ENCODE assay signal across 12 cellular contexts in the genomic region with DNA sequence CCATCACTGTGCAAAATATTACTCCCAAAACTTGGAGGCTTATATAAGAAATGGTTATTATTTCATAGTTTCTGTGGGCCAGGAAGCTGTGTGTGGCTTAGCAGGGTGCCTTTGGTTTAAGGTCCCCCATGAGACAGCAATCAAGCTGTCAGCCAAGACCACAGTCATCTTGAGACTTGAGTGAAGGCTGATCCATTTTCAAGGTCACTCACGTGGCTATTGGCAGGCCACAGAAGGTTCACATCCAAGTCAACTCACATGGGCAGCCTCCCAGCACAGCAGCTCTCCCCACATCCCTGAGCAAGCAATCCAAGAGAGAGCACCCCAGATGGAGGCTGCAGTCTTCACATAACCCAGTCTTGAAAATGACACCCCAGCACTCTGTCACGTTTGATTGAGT.
DNase-seq lines count a peak whose midpoint lies in the region; ATAC-seq and TF ChIP-seq lines count a peak whose summit lies in the region.
"Had no signal": no experiment of that assay in that cellular context is flagged by ENCODE, and none has a peak within 500 bp of the region (broad histone marks: within the 10 kb centered on the region; RNA-seq: fewer than 3 reads in every experiment).

No MANE protein-coding gene starts in this region.

- intact Hi-C loops in Right ventricle myocardium inferior (cut with DNase I) (no loop called here), cardiac septum (cut with DNase I) (no loop called here), testis (cut with DNase I; ENCODE audit: low total_unique reads) (no loop called here), mammary epithelial cell (cut with micrococcal nuclease) (no loop called here)

- H3K4me1 ChIP-seq in testis (no peaks in the 10 kb centered on the region), mammary epithelial cell (ENCODE audit: insufficient read depth, low read length) (no peaks in the 10 kb centered on the region)
- H3K4me1 ChIP-seq: Caco-2 had no signal

- no peaks in the 10 kb centered on the region for H3K9me3 ChIP-seq in testis
- no peaks in the 10 kb centered on the region for H3K9me3 ChIP-seq in mammary epithelial cell (replicated peaks; ENCODE audit: insufficient read depth, low read length)
- H3K9me3 ChIP-seq: Caco-2 had no signal

- no peak overlapping the region for H3K4me2 ChIP-seq in mammary epithelial cell (ENCODE audit: insufficient read depth, low read depth, low read length)

- H3K36me3 ChIP-seq in testis (ENCODE audit: low read depth, missing control alignments) (no peaks in the 10 kb centered on the region), mammary epithelial cell (ENCODE audit: insufficient read depth, low read length) (no peaks in the 10 kb centered on the region)

- CTCF ChIA-PET in mammary epithelial cell (lab: Charles Lee; ENCODE audit: low non-redundant PET), result no interaction called here

- in situ Hi-C loops in mammary epithelial cell (cut with MboI; ENCODE audit: low sequenced_read_pairs in 2 of 2), result no loop called here

- no peak overlapping the region for H3K27ac ChIP-seq in testis
- H3K27ac ChIP-seq in mammary epithelial cell (ENCODE audit: insufficient read depth, low read depth, low read length), result no peak overlapping the region
- H3K27ac ChIP-seq: HL-60 had no signal

- peak; percentile 46 for ATAC-seq in Right ventricle myocardium inferior
- ATAC-seq in HG02610 (IDR thresholded peaks at IDR 0.05; ENCODE audit: unreplicated experiment), result peak; percentile 36
- peak; percentile 30 for ATAC-seq in HG03460 (IDR thresholded peaks at IDR 0.05; ENCODE audit: unreplicated experiment)
- ATAC-seq: activated naive CD4-positive, alpha-beta T cell treated with anti-CD3 and anti-CD28 coated beads, Interleukin-2, amount 50 U/mL, for 72 hours had no signal

- TF ChIP-seq POLR2A in testis (IDR thresholded peaks at IDR 0.05), result no peak

- DNase-seq in Right ventricle myocardium inferior (ENCODE audit: missing footprints) (no peak), cardiac septum (ENCODE audit: low spot score) (no peak), testis (peak; percentile 24), NCI-H226 (no peak), mammary epithelial cell (no peak)
- DNase-seq in activated CD4-positive, alpha-beta T cell treated with anti-CD3 and anti-CD28 coated beads, Interleukin-2, amount 50 U/mL, for 1 hour, result no peak
- DNase-seq: activated CD8-positive, alpha-beta memory T cell treated with anti-CD3 and anti-CD28 coated beads for 24 hours; Caco-2 had no signal

- H3K79me2 ChIP-seq in mammary epithelial cell (ENCODE audit: insufficient read depth, low read length), result no peaks in the 10 kb centered on the region

- dilution Hi-C loops in mammary epithelial cell (cut with HindIII; ENCODE audit: low sequenced_read_pairs), result no loop called here

- H4K20me1 ChIP-seq in mammary epithelial cell (ENCODE audit: insufficient read depth, low read length), result no peaks in the 10 kb centered on the region

- no peak overlapping the region for H3K4me3 ChIP-seq in testis
- no peak overlapping the region for H3K4me3 ChIP-seq in mammary epithelial cell (replicated peaks in 1 of 3; ENCODE audit: insufficient read depth in 1 of 3, low read depth in 2 of 3, low read length in 3 of 3)

- H3K27me3 ChIP-seq in testis (no peaks in the 10 kb centered on the region), mammary epithelial cell (ENCODE audit: insufficient read depth, low read length) (no peaks in the 10 kb centered on the region)

- H2AFZ ChIP-seq in mammary epithelial cell (ENCODE audit: low read depth, low read length), result no peak overlapping the region

- whole genome bisulfite sequencing in testis, 2 donors, result 35 to 59% methylated on average over 2 of the region's 2 CpGs
- 60% methylated on average over 2 of the region's 2 CpGs for WGBS in mammary epithelial cell (ENCODE audit: low coverage, missing lambda C conversion rate)

- no peak overlapping the region for H3K9ac ChIP-seq in mammary epithelial cell (ENCODE audit: insufficient read depth, low read length)

- BruUV-seq in mammary epithelial cell (replicated peaks; lab: Mats Ljungman, UMichigan), result no TSS peak

- TF ChIP-seq CTCF in testis (IDR thresholded peaks at IDR 0.05) (no peak), mammary epithelial cell (conservative IDR thresholded peaks at IDR 0.05 in 1 of 2, IDR thresholded peaks at IDR 0.05 in 1 of 2; ENCODE audit: extremely low read depth in 1 of 2, insufficient read depth in 1 of 2, low read depth in 1 of 2, low read length in 2 of 2) (no peak)
